In the genomic region with DNA sequence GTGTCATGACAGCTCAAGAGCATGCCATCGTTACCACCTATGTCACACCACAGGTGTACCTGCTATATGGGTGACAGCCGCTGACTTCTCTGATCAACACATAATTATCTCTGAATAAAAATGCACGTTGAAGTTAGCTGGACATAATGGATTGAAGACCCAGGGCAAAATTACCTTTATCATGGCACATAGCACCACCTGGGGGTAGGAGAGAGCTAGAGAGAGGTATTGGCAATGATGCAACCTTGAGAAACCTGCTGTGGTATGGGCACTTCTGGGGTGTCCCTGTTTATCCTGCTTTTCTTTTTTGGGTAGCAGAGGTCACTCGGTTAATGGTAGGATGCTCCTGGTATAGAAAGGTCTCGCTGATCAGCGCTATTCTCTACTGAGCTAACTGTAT, we compare ENCODE assay signal across 8 cellular contexts.
DNase-seq lines count a peak whose midpoint lies in the region; ATAC-seq and TF ChIP-seq lines count a peak whose summit lies in the region.

No MANE protein-coding gene starts in this region.

- no peaks in the 10 kb centered on the region for H4K20me1 ChIP-seq in DOHH2 (ENCODE audit: control insufficient read depth, insufficient read depth, low read depth, low read length)

- H3K79me2 ChIP-seq in DOHH2 (ENCODE audit: control insufficient read depth, low read length), result no peaks in the 10 kb centered on the region

- peak; percentile 55 for TF ChIP-seq CTCF in DOHH2 (IDR thresholded peaks at IDR 0.05; ENCODE audit: low read depth, low read length, poor library complexity, severe bottlenecking)
- 0 out of 2 replicates have a peak, but pooled peaks have one; percentile 9 for TF ChIP-seq CTCF in RWPE1 (conservative IDR thresholded peaks at IDR 0.05; ENCODE audit: low read depth)
- peak; percentile 63 for TF ChIP-seq CTCF in kidney epithelial cell (IDR thresholded peaks at IDR 0.05; ENCODE audit: insufficient read depth, low read length, poor library complexity, severe bottlenecking)

- no peak overlapping the region for H3K4me2 ChIP-seq in DOHH2 (ENCODE audit: low read length)

- H3K9me3 ChIP-seq in DOHH2 (ENCODE audit: control insufficient read depth, insufficient read depth, low read length), result no peaks in the 10 kb centered on the region

- POLR2A ChIA-PET in RWPE1 (lab: Yijun Ruan, JAX; ENCODE audit: low non-redundant PET), result no interaction called here

- H3K4me1 ChIP-seq in DOHH2 (ENCODE audit: control insufficient read depth, low read length), result no peaks in the 10 kb centered on the region

- CTCF ChIA-PET in RWPE1 (lab: Yijun Ruan, JAX), result interaction anchor here (0.5 to 0.7 kb wide), 2 partner anchors 478 to 898 kb away, joined by 3 to 6 read pairs; no protein-coding TSS in a partner anchor

- DNase-seq in HPDE6-E6E7 (ENCODE audit: extremely low spot score), result peak; percentile 23
- peak; percentile 6 for DNase-seq in RWPE1 (ENCODE audit: low spot score)
- no peak for DNase-seq in kidney epithelial cell (ENCODE audit: low read depth)
- no peak for DNase-seq in stimulated activated CD4-positive, alpha-beta T cell treated with anti-CD3 and anti-CD28 coated beads, Interleukin-2, amount 100 ng/mL, for 24 hours

- no peak for ATAC-seq in GM19455 (IDR thresholded peaks at IDR 0.05; ENCODE audit: unreplicated experiment)
- ATAC-seq in GM19467 (IDR thresholded peaks at IDR 0.05; ENCODE audit: unreplicated experiment), result no peak
- ATAC-seq in HG02763 (IDR thresholded peaks at IDR 0.05; ENCODE audit: unreplicated experiment), result no peak

- no peaks in the 10 kb centered on the region for H3K9me2 ChIP-seq in DOHH2 (replicated peaks; ENCODE audit: control insufficient read depth, low read length)

- H3F3A ChIP-seq in DOHH2 (ENCODE audit: control insufficient read depth, insufficient read depth), result no peaks in the 10 kb centered on the region

- H3K27ac ChIP-seq in DOHH2 (ENCODE audit: low read depth, low read length) (no peak overlapping the region), RWPE1 (no peak overlapping the region)

- H3K36me3 ChIP-seq in DOHH2 (ENCODE audit: control insufficient read depth, low read length), result no peaks in the 10 kb centered on the region
- no peaks in the 10 kb centered on the region for H3K36me3 ChIP-seq in kidney epithelial cell (ENCODE audit: control insufficient read depth, insufficient read depth, low read length)

- H3K4me3 ChIP-seq in DOHH2 (ENCODE audit: low read length) (no peak overlapping the region), kidney epithelial cell (ENCODE audit: low read depth, low read length) (no peak overlapping the region)

- H3K27me3 ChIP-seq in DOHH2 (ENCODE audit: control insufficient read depth, low read length) (no peaks in the 10 kb centered on the region), kidney epithelial cell (ENCODE audit: control insufficient read depth, insufficient read depth, low read length) (no peaks in the 10 kb centered on the region)

Comparison
In these comparisons a context has a peak if more than half of its experiments do, and no peak if none do; other contexts are left out.
1. CTCF ChIP-seq: peak in every context shown above with its lines; median percentile 63 in kidney epithelial cell; 55 in DOHH2; 9 in RWPE1.
2. DNase-seq: peak in HPDE6-E6E7 (single experiment) and RWPE1 (single experiment); none in kidney epithelial cell (single experiment) and stimulated activated CD4-positive, alpha-beta T cell treated with anti-CD3 and anti-CD28 coated beads, Interleukin-2, amount 100 ng/mL, for 24 hours (0 of 2).